In genomic region chr1:31936966-31937299, GRCh38 we compare ENCODE assay signal across 8 cellular contexts. TPM values are rescaled to one million over a fixed set of nuclear protein-coding genes. Genes with fewer than 3 reads are reported as not detected.
DNase-seq lines count a peak whose midpoint lies in the region; ATAC-seq, FAIRE-seq and TF ChIP-seq lines count a peak whose summit lies in the region.

No MANE protein-coding gene starts in this region.

- TSS peak; percentile 28 for BruUV-seq in Caco-2 (replicated peaks; lab: Mats Ljungman, UMichigan)

- 0 to 1% methylated on average over 2 of the region's 2 CpGs for WGBS in pancreas, 2 donors

- H3K4me1 ChIP-seq in Caco-2 = peaks cover 47% of the 10 kb centered on the region
- peaks cover 57% of the 10 kb centered on the region for H3K4me1 ChIP-seq in RWPE2 (ENCODE audit: insufficient read depth, poor library complexity, severe bottlenecking)
- peaks cover 34 to 65% (median 61%) of the 10 kb centered on the region in 3 donors for H3K4me1 ChIP-seq in pancreas

- TF ChIP-seq POLR2A in erythroblast (IDR thresholded peaks at IDR 0.05; ENCODE audit: low read length) = peak; percentile 41

- no peaks in the 10 kb centered on the region for H3K9me3 Mint-ChIP-seq in Caco-2 (ENCODE audit: unreplicated experiment)

- TF ChIP-seq CTCF in Caco-2 (IDR thresholded peaks at IDR 0.05; ENCODE audit: insufficient read depth in 1 of 2, low read depth in 1 of 2, low read length in 1 of 2, severe bottlenecking in 1 of 2, unreplicated experiment in 1 of 2) (no peak), RWPE2 (IDR thresholded peaks at IDR 0.05; ENCODE audit: poor library complexity, severe bottlenecking) (no peak), pancreas (IDR thresholded peaks at IDR 0.05) (no peak)

- no peak for DNase-seq in Caco-2
- DNase-seq in RWPE2 (ENCODE audit: low spot score) = no peak
- DNase-seq in erythroblast (lab: John Stamatoyannopoulos, UW) = no peak
- no peak for DNase-seq in pancreas
- DNase-seq in NCI-H82 treated with DMSO at 0.1 percent for 48 hours (lab: John Stamatoyannopoulos, UW; ENCODE audit: unreplicated experiment) = no peak
- DNase-seq in NCI-H1105 treated with DMSO at 0.1 percent for 48 hours (lab: John Stamatoyannopoulos, UW) = no peak
- no peak for DNase-seq in central memory CD4-positive, alpha-beta T cell
- no peak for DNase-seq in cortex of kidney (lab: John Stamatoyannopoulos, UW)

- H3K4me1 Mint-ChIP-seq in Caco-2 (ENCODE audit: low read depth, unreplicated experiment) = peaks cover 33% of the 10 kb centered on the region

- H3K36me3 ChIP-seq in Caco-2 (ENCODE audit: control insufficient read depth, insufficient read depth, low read length) (no peaks in the 10 kb centered on the region), RWPE2 (ENCODE audit: low read depth) (peaks cover 8% of the 10 kb centered on the region; the same call in 1 of the 2 replicates), pancreas (no peaks in the 10 kb centered on the region)

- intact Hi-C loops in Caco-2 (cut with micrococcal nuclease; ENCODE audit: unreplicated experiment) = no loop called here
- intact Hi-C loops in pancreas (cut with DNase I) = no loop called here

- H3K9me3 ChIP-seq in Caco-2 (no peaks in the 10 kb centered on the region), RWPE2 (ENCODE audit: severe bottlenecking) (no peaks in the 10 kb centered on the region), pancreas (no peaks in the 10 kb centered on the region)

- CTCF ChIA-PET in Caco-2 (lab: Charles Lee) = no interaction called here

- ATAC-seq in RWPE2 (ENCODE audit: low read depth) (no peak), pancreas (no peak)

- H3K27me3 ChIP-seq in Caco-2 (replicated peaks; ENCODE audit: control insufficient read depth, insufficient read depth, low read length) (no peaks in the 10 kb centered on the region), RWPE2 (ENCODE audit: insufficient read depth, poor library complexity, severe bottlenecking) (no peaks in the 10 kb centered on the region), pancreas (no peaks in the 10 kb centered on the region)

- peak overlapping the region; percentile 91 for H3K27ac Mint-ChIP-seq in Caco-2 (ENCODE audit: unreplicated experiment)

- no peaks in the 10 kb centered on the region for H3K27me3 Mint-ChIP-seq in Caco-2 (ENCODE audit: insufficient read depth, unreplicated experiment)

- POLR2A ChIA-PET in Caco-2 (lab: Charles Lee) = no interaction called here

- no peak for FAIRE-seq in pancreas (lab: Jason Lieb, UNC)

- H3K36me3 Mint-ChIP-seq in Caco-2 (ENCODE audit: insufficient read depth, unreplicated experiment) = peaks cover 19% of the 10 kb centered on the region

- H3K27ac ChIP-seq in RWPE2 (ENCODE audit: poor library complexity, severe bottlenecking) = peak overlapping the region; percentile 95
- H3K27ac ChIP-seq in pancreas = peak overlapping the region in 3 of 4 donors; percentile 85 to 93 (median 91)

- H3K4me3 Mint-ChIP-seq in Caco-2 (ENCODE audit: unreplicated experiment) = peak overlapping the region; percentile 99

- H3K4me3 ChIP-seq in Caco-2 (ENCODE audit: low read depth, low read length) = peak overlapping the region; percentile 94
- peak overlapping the region; percentile 99 for H3K4me3 ChIP-seq in RWPE2 (ENCODE audit: severe bottlenecking)
- H3K4me3 ChIP-seq in pancreas = peak overlapping the region; percentile 32 to 62 (median 60)

RNA-seq across cellular contexts. Expression of gene PTP4A2, which starts 1.2 kb away (rescaled TPM):
- total RNA-seq in Caco-2 (2022) = 150 and 169 TPM in 2 replicates
- 100 to 1,000 TPM in 2 of 6 donors, 10 to 100 TPM in 4; 58.1 to 137 (median 90.8) TPM for total RNA-seq in pancreas
- polyA plus RNA-seq in pancreas = 10 to 100 TPM; 37.7 to 42.1 TPM
